9 cellular contexts compared by ENCODE assay signal in the genomic region with DNA sequence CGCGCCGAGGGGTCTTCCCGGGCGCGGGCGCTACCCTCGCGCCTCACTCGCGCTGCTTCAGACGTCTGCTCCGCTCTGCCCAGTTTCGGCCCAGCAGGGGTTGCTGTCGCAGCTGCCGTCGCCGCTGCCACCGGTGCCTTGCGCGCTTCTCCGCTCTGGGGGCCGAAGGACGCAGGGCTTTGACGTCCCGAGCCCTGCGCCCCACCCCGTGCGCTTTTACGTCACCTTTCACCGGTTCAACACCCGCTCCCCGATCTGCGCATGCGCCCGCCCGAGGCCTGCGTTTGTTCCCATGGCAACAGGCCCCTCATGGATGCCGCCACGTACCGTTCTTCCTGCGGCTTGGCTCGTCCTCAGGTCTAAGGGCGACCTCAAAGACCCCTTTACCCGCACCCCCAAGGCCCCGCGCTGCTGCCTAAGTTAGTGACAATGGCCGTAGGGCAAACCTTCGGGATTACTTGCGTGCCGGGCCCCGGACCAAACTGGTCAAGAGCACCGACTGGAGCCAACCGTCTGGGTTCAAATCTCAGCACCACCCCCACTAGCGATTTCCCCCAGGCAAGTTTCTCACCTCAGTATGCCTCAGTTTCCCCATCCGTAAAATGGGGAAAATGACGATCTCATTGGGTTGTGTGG. TPM values are rescaled to one million over a fixed set of nuclear protein-coding genes. Genes with fewer than 3 reads are reported as not detected.
DNase-seq lines count a peak whose midpoint lies in the region; ATAC-seq and TF ChIP-seq lines count a peak whose summit lies in the region.
"Had no signal": no experiment of that assay in that cellular context is flagged by ENCODE, and none has a peak within 500 bp of the region (broad histone marks: within the 10 kb centered on the region; RNA-seq: fewer than 3 reads in every experiment).

No MANE protein-coding gene starts in this region.

- ATAC-seq in HG03378 (IDR thresholded peaks at IDR 0.05; ENCODE audit: unreplicated experiment): peak; percentile 34

- DNase-seq in AG20443 (ENCODE audit: low spot score) (peak; percentile 100), NCI-H446 treated with DMSO at 0.1 percent for 48 hours (lab: John Stamatoyannopoulos, UW) (peak; percentile 90), cerebellum (ENCODE audit: low spot score) (peak; percentile 99), kidney glomerular epithelial cell (lab: John Stamatoyannopoulos, UW) (peak; percentile 92)
- peak; percentile 99 for DNase-seq in activated CD4-positive, alpha-beta T cell treated with anti-CD3 and anti-CD28 coated beads for 1 hour
- DNase-seq in stimulated activated CD4-positive, alpha-beta T cell treated with anti-CD3 and anti-CD28 coated beads, Interleukin-15, amount 100 ng/mL, for 48 hours (ENCODE audit: low read depth in 2 of 2): peak; percentile 98 to 99

- peak; percentile 63 for TF ChIP-seq POLR2A in GM19099 (IDR thresholded peaks at IDR 0.05; ENCODE audit: extremely low read depth, insufficient read length, low read depth)

RNA-seq across cellular contexts. Expression of gene CDK2AP2, which starts 0.6 kb away (rescaled TPM):
- 7.9 TPM for total RNA-seq in cerebellum

RNA-seq across cellular contexts. Expression of gene PITPNM1, which starts 3.4 kb away (rescaled TPM):
- total RNA-seq in cerebellum: 29.2 TPM

RNA-seq across cellular contexts. Expression of gene CABP2, which starts 14.6 kb away (rescaled TPM):
- not detected for total RNA-seq in cerebellum
- total RNA-seq: T-helper 1 cell treated with Interleukin-12 subunit alpha and Interleukin-12 subunit beta and Interleukin-4 antibody, amounts not matched to agents 30 ng/mL and 1 ng/mL, for 36 hours had no signal

RNA-seq across cellular contexts. Expression of gene AIP, which starts 25.8 kb away (rescaled TPM):
- total RNA-seq in cerebellum: 29.1 TPM

RNA-seq across cellular contexts. Expression of gene TMEM134, which starts 39.6 kb away (rescaled TPM):
- total RNA-seq in cerebellum: 12.3 TPM

Comparison
In these comparisons a context has a peak if more than half of its experiments do, and no peak if none do; other contexts are left out.
1. Peak in every context shown above with its lines: DNase-seq and ATAC-seq.